ENCODE assay signal across 8 cellular contexts in genomic region chrX:103404225-103405008, GRCh38. TPM values are rescaled to one million over a fixed set of nuclear protein-coding genes. Genes with fewer than 3 reads are reported as not detected.
DNase-seq lines count a peak whose midpoint lies in the region; ATAC-seq and TF ChIP-seq lines count a peak whose summit lies in the region.

No MANE protein-coding gene starts in this region.

- H3K9me3 Mint-ChIP-seq in Caco-2 (ENCODE audit: unreplicated experiment) = no peaks in the 10 kb centered on the region
- H3K9me3 Mint-ChIP-seq in activated naive CD8-positive, alpha-beta T cell treated with anti-CD3 and anti-CD28 coated beads for 36 hours = no peaks in the 10 kb centered on the region

- H3K4me3 ChIP-seq in Caco-2 (ENCODE audit: low read depth, low read length) = peak overlapping the region; percentile 58
- peak overlapping the region; percentile 73 for H3K4me3 ChIP-seq in OCI-LY1 (ENCODE audit: low read depth, low read length, poor library complexity, severe bottlenecking)
- peak overlapping the region; percentile 63 for H3K4me3 ChIP-seq in left ventricle myocardium inferior

- peaks cover 8% of the 10 kb centered on the region for H3K36me3 Mint-ChIP-seq in Caco-2 (ENCODE audit: insufficient read depth, unreplicated experiment)
- peaks cover 1% of the 10 kb centered on the region for H3K36me3 Mint-ChIP-seq in activated naive CD8-positive, alpha-beta T cell treated with anti-CD3 and anti-CD28 coated beads for 36 hours

- peak overlapping the region; percentile 72 for H3K4me2 ChIP-seq in OCI-LY1 (ENCODE audit: low read length)

- H3K27me3 ChIP-seq in Caco-2 (replicated peaks; ENCODE audit: control insufficient read depth, insufficient read depth, low read length) (no peaks in the 10 kb centered on the region), OCI-LY1 (ENCODE audit: insufficient read depth, low read length) (no peaks in the 10 kb centered on the region), left ventricle myocardium inferior (ENCODE audit: low read depth) (no peaks in the 10 kb centered on the region)

- H3K4me1 Mint-ChIP-seq in Caco-2 (ENCODE audit: low read depth, unreplicated experiment) = peaks cover 6% of the 10 kb centered on the region
- H3K4me1 Mint-ChIP-seq in activated naive CD8-positive, alpha-beta T cell treated with anti-CD3 and anti-CD28 coated beads for 36 hours = peaks cover 6% of the 10 kb centered on the region

- peak; percentile 98 for ATAC-seq in GM19455 (IDR thresholded peaks at IDR 0.05; ENCODE audit: unreplicated experiment)
- peak; percentile 96 for ATAC-seq in HG03460 (IDR thresholded peaks at IDR 0.05; ENCODE audit: unreplicated experiment)

- CTCF ChIA-PET in Caco-2 (lab: Charles Lee) = interaction anchor here (0.7 kb wide), 1 partner anchor 23 kb away, joined by 3 read pairs; no protein-coding TSS in a partner anchor

- no peaks in the 10 kb centered on the region for H3K27me3 Mint-ChIP-seq in Caco-2 (ENCODE audit: insufficient read depth, unreplicated experiment)
- H3K27me3 Mint-ChIP-seq in activated naive CD8-positive, alpha-beta T cell treated with anti-CD3 and anti-CD28 coated beads for 36 hours = peaks cover 18% of the 10 kb centered on the region

- no peaks in the 10 kb centered on the region for H4K20me1 ChIP-seq in OCI-LY1 (ENCODE audit: insufficient read depth, low read length)

- H2AFZ ChIP-seq in OCI-LY1 (ENCODE audit: low read length) = 0 out of 2 replicates have a peak overlapping the region, but pooled peaks have one; percentile 42

- TSS peak; percentile 74 for BruUV-seq in Caco-2 (replicated peaks; lab: Mats Ljungman, UMichigan)

- H3K4me1 ChIP-seq in Caco-2 = no peaks in the 10 kb centered on the region
- H3K4me1 ChIP-seq in OCI-LY1 (ENCODE audit: insufficient read depth, low read length, severe bottlenecking) = peaks cover 11% of the 10 kb centered on the region
- H3K4me1 ChIP-seq in left ventricle myocardium inferior = no peaks in the 10 kb centered on the region

- H3K9ac ChIP-seq in OCI-LY1 (ENCODE audit: low read length) = peak overlapping the region; percentile 62; the same call in 1 of the 2 replicates

- peak; percentile 82 to 84 for DNase-seq in Caco-2
- DNase-seq in activated naive CD8-positive, alpha-beta T cell treated with anti-CD3 and anti-CD28 coated beads for 36 hours = peak; percentile 66
- DNase-seq in left ventricle myocardium inferior = peak; percentile 31
- peak in 9 of 10 donors; percentile 15 to 87 (median 31) for DNase-seq in posterior cingulate gyrus
- DNase-seq in T-helper 9 cell = no peak

- H3K9me3 ChIP-seq in Caco-2 (no peaks in the 10 kb centered on the region), OCI-LY1 (ENCODE audit: low read length) (no peaks in the 10 kb centered on the region), left ventricle myocardium inferior (replicated peaks) (no peaks in the 10 kb centered on the region)

- no peaks in the 10 kb centered on the region for H3K9me2 ChIP-seq in OCI-LY1 (ENCODE audit: low read depth, low read length)

- no peaks in the 10 kb centered on the region for H3K79me2 ChIP-seq in OCI-LY1 (ENCODE audit: insufficient read depth, low read length)

- TF ChIP-seq CTCF in Caco-2 (IDR thresholded peaks at IDR 0.05; ENCODE audit: insufficient read depth in 1 of 2, low read depth in 1 of 2, low read length in 1 of 2, severe bottlenecking in 1 of 2, unreplicated experiment in 1 of 2) (no peak), OCI-LY1 (IDR thresholded peaks at IDR 0.05; ENCODE audit: low read length) (no peak), left ventricle myocardium inferior (IDR thresholded peaks at IDR 0.05; ENCODE audit: borderline replicate concordance) (no peak)

- intact Hi-C loops in Caco-2 (cut with micrococcal nuclease; ENCODE audit: unreplicated experiment) (no loop called here), left ventricle myocardium inferior (cut with micrococcal nuclease) (no loop called here), posterior cingulate gyrus (cut with DNase I) (no loop called here)

- H3K4me3 Mint-ChIP-seq in Caco-2 (ENCODE audit: unreplicated experiment) = peak overlapping the region; percentile 78
- peak overlapping the region; percentile 85 for H3K4me3 Mint-ChIP-seq in activated naive CD8-positive, alpha-beta T cell treated with anti-CD3 and anti-CD28 coated beads for 36 hours

- H3F3A ChIP-seq in OCI-LY1 (ENCODE audit: insufficient read depth, low read length) = no peaks in the 10 kb centered on the region

- POLR2A ChIA-PET in Caco-2 (lab: Charles Lee) = interaction anchor here (1.2 kb wide), 1 partner anchor 20 kb away, joined by 3 read pairs; no protein-coding TSS in a partner anchor

- no peaks in the 10 kb centered on the region for H3K36me3 ChIP-seq in Caco-2 (ENCODE audit: control insufficient read depth, insufficient read depth, low read length)
- H3K36me3 ChIP-seq in OCI-LY1 (ENCODE audit: insufficient read depth, low read length) = no peaks in the 10 kb centered on the region
- no peaks in the 10 kb centered on the region for H3K36me3 ChIP-seq in left ventricle myocardium inferior

- peak overlapping the region; percentile 97 for H3K27ac Mint-ChIP-seq in Caco-2 (ENCODE audit: unreplicated experiment)
- peak overlapping the region; percentile 78 for H3K27ac Mint-ChIP-seq in activated naive CD8-positive, alpha-beta T cell treated with anti-CD3 and anti-CD28 coated beads for 36 hours

- H3K27ac ChIP-seq in OCI-LY1 (ENCODE audit: low read depth, low read length, poor library complexity, severe bottlenecking) = no peak overlapping the region
- H3K27ac ChIP-seq in left ventricle myocardium inferior (replicated peaks) = peak overlapping the region; percentile 40

RNA-seq across cellular contexts. Expression of gene BEX3, which starts 28.1 kb away (rescaled TPM):
- total RNA-seq in Caco-2 (2022) (293 and 367 TPM in 2 replicates), left ventricle myocardium inferior (161 TPM)
- total RNA-seq in activated naive CD8-positive, alpha-beta T cell treated with anti-CD3 and anti-CD28 coated beads for 36 hours = 10 to 100 TPM; 31.4 to 31.7 TPM

RNA-seq across cellular contexts. Expression of gene TCEAL9, which starts 48.1 kb away (rescaled TPM):
- total RNA-seq in Caco-2 (2022) = 41.9 and 44.9 TPM in 2 replicates
- 10 to 100 TPM in 1 of 2 experiments, 1 to 10 TPM in 1; 9.6 to 10.4 TPM for total RNA-seq in activated naive CD8-positive, alpha-beta T cell treated with anti-CD3 and anti-CD28 coated beads for 36 hours
- total RNA-seq in left ventricle myocardium inferior = 23.7 TPM
